Comparison of ENCODE assay signal across 15 cellular contexts in the genomic region with DNA sequence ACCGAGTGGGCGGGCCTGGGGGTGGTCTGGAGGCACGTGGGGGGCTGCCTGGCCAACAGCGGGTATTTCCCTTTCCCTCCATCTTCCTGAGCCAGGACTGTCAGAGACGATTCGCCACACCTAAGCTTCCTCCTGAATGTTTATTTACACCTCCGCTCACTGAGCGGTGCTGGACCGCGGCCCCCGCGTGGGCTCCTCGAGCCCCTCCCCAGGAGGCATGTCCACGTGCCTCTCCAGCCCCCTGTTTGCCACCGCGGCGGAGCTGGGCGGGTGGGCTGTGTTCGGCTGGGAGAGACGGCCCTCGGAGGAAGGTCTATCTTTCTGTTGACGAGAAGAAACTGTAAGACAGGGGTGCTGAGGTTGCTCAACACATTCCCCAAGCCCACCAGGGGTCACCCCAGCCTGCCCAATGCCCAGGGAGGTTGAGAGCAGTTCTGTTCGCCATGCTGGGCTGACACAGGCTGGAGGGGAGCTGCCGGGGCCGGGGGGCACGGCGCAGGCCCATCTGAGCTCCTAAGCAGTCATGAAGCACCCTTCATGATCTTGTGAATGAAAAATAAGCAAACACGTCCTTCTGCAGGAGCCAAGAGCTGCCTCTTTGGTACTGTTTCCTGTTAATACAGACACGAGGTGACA. TPM values are rescaled to one million over a fixed set of nuclear protein-coding genes. Genes with fewer than 3 reads are reported as not detected.
DNase-seq lines count a peak whose midpoint lies in the region; ATAC-seq and TF ChIP-seq lines count a peak whose summit lies in the region.
"Had no signal": no experiment of that assay in that cellular context is flagged by ENCODE, and none has a peak within 500 bp of the region (broad histone marks: within the 10 kb centered on the region; RNA-seq: fewer than 3 reads in every experiment).

No MANE protein-coding gene starts in this region.

- POLR2A ChIA-PET in OCI-LY7 (lab: Charles Lee) (interaction anchor here (1.1 to 7.6 kb wide), 3 partner anchors 9 to 146 kb away, joined by 3 to 72 read pairs (median 7); a partner anchor contains a TSS), PC-3 (lab: Charles Lee; ENCODE audit: unreplicated experiment) (no interaction called here)

- H3K4me1 Mint-ChIP-seq in central memory CD8-positive, alpha-beta T cell, result peaks cover 34% of the 10 kb centered on the region
- peaks cover 1% of the 10 kb centered on the region for H3K4me1 Mint-ChIP-seq in progenitor cell of endocrine pancreas (ENCODE audit: low read depth)

- H3K9me2 ChIP-seq in OCI-LY7 (ENCODE audit: insufficient read depth, low read length) (no peaks in the 10 kb centered on the region), PC-3 (replicated peaks; ENCODE audit: low read length) (no peaks in the 10 kb centered on the region)

- BruUV-seq in OCI-LY7 (replicated peaks; lab: Mats Ljungman, UMichigan) (no TSS peak), PC-3 (replicated peaks; lab: Mats Ljungman, UMichigan) (no TSS peak)

- no peak overlapping the region for H3K27ac Mint-ChIP-seq in central memory CD8-positive, alpha-beta T cell (ENCODE audit: low read depth)
- peak overlapping the region; percentile 16 for H3K27ac Mint-ChIP-seq in progenitor cell of endocrine pancreas

- no peaks in the 10 kb centered on the region for H3K9me3 Mint-ChIP-seq in central memory CD8-positive, alpha-beta T cell
- no peaks in the 10 kb centered on the region for H3K9me3 Mint-ChIP-seq in progenitor cell of endocrine pancreas (ENCODE audit: low read depth)

- no peak overlapping the region for H3K4me3 ChIP-seq in OCI-LY7 (ENCODE audit: low read depth, low read length, poor library complexity, severe bottlenecking)
- no peak overlapping the region for H3K4me3 ChIP-seq in PC-3 (ENCODE audit: low read length)
- H3K4me3 ChIP-seq: body of pancreas, thoracic aorta had no signal

- ATAC-seq in central memory CD8-positive, alpha-beta T cell (replicated peaks; ENCODE audit: extremely low read depth, poor library complexity, severe bottlenecking), result no peak
- ATAC-seq in HG03097 (IDR thresholded peaks at IDR 0.05; ENCODE audit: low FRiP score, unreplicated experiment) (no peak), PC-3 (no peak), GM19324 (IDR thresholded peaks at IDR 0.05; ENCODE audit: low FRiP score, unreplicated experiment) (no peak)
- ATAC-seq: body of pancreas had no signal

- H3K4me1 ChIP-seq in OCI-LY7 (ENCODE audit: insufficient read depth, low read length, poor library complexity, severe bottlenecking), result peaks cover 63% of the 10 kb centered on the region
- H3K4me1 ChIP-seq in PC-3 (ENCODE audit: insufficient read depth, low read length), result peaks cover 13% of the 10 kb centered on the region

- CTCF ChIA-PET in OCI-LY7 (lab: Charles Lee; ENCODE audit: unreplicated experiment), result interaction anchor here (0.8 to 1.7 kb wide), 4 partner anchors 13 to 94 kb away, joined by 3 to 4 read pairs (median 4); no protein-coding TSS in a partner anchor
- CTCF ChIA-PET in PC-3 (lab: Charles Lee), result interaction anchor here (0.5 to 0.6 kb wide), 2 partner anchors 145 to 154 kb away, joined by 4 to 10 read pairs; no protein-coding TSS in a partner anchor

- H4K20me1 ChIP-seq in OCI-LY7 (ENCODE audit: insufficient read depth, low read length) (no peaks in the 10 kb centered on the region), PC-3 (ENCODE audit: low read length) (peaks cover 3% of the 10 kb centered on the region; the same call in 1 of the 2 replicates)

- H3K27ac ChIP-seq in OCI-LY7 (ENCODE audit: low read depth, low read length, poor library complexity, severe bottlenecking), result no peak overlapping the region
- H3K27ac ChIP-seq in PC-3 (ENCODE audit: low read length), result no peak overlapping the region
- H3K27ac ChIP-seq: 22Rv1, thoracic aorta had no signal

- H3K4me2 ChIP-seq in OCI-LY7 (ENCODE audit: low read length) (peak overlapping the region; percentile 77; the same call in 1 of the 2 replicates), PC-3 (ENCODE audit: low read length) (no peak overlapping the region)

- TF ChIP-seq CTCF in OCI-LY7 (conservative IDR thresholded peaks at IDR 0.05; ENCODE audit: low read length) (no peak), progenitor cell of endocrine pancreas (IDR thresholded peaks at IDR 0.05; ENCODE audit: unreplicated experiment) (no peak), PC-3 (conservative IDR thresholded peaks at IDR 0.05; ENCODE audit: low read depth, low read length) (no peak)

- H3K36me3 ChIP-seq in OCI-LY7 (ENCODE audit: insufficient read depth, low read length), result peaks cover 11% of the 10 kb centered on the region; the same call in 1 of the 2 replicates
- H3K36me3 ChIP-seq in PC-3 (ENCODE audit: low read depth, low read length), result peaks cover 3% of the 10 kb centered on the region; the same call in 1 of the 2 replicates

- peak; percentile 8 for DNase-seq in NCI-H2029 (lab: John Stamatoyannopoulos, UW)
- DNase-seq in NCI-H2029 treated with DMSO at 0.1 percent for 48 hours (lab: John Stamatoyannopoulos, UW), result no peak
- DNase-seq in OCI-LY7 (ENCODE audit: low spot score), result peak; percentile 38
- DNase-seq in central memory CD8-positive, alpha-beta T cell (ENCODE audit: low spot score in 2 of 2), result no peak
- DNase-seq in progenitor cell of endocrine pancreas (ENCODE audit: low spot score, unreplicated experiment), result no peak
- DNase-seq in PC-3, result no peak
- DNase-seq: body of pancreas, DMS79, midbrain, NCI-H524, SW 1271 had no signal

- H2AFZ ChIP-seq in OCI-LY7 (ENCODE audit: low read length) (no peak overlapping the region), PC-3 (ENCODE audit: low read length) (no peak overlapping the region)

- H3K36me3 Mint-ChIP-seq in central memory CD8-positive, alpha-beta T cell (ENCODE audit: insufficient read depth), result peaks cover 30% of the 10 kb centered on the region
- peaks cover 2% of the 10 kb centered on the region for H3K36me3 Mint-ChIP-seq in progenitor cell of endocrine pancreas (ENCODE audit: insufficient read depth)

- H3K27me3 Mint-ChIP-seq in central memory CD8-positive, alpha-beta T cell, result no peaks in the 10 kb centered on the region
- no peaks in the 10 kb centered on the region for H3K27me3 Mint-ChIP-seq in progenitor cell of endocrine pancreas

- intact Hi-C loops in OCI-LY7 (cut with micrococcal nuclease; ENCODE audit: unreplicated experiment) (loop anchor here (1.0 to 2.0 kb wide), 2 partner anchors 26 to 129 kb away; no protein-coding TSS in a partner anchor), PC-3 (cut with micrococcal nuclease) (loop anchor here (10.0 kb wide), 1 partner anchor 369 kb away; a partner anchor contains a TSS)

- H3F3A ChIP-seq in PC-3 (ENCODE audit: low read length, unreplicated experiment), result no peaks in the 10 kb centered on the region

- H3K79me2 ChIP-seq in OCI-LY7 (ENCODE audit: insufficient read depth, low read depth, low read length) (peaks cover 9% of the 10 kb centered on the region; the same call in 1 of the 2 replicates), PC-3 (ENCODE audit: low read length) (peaks cover 10% of the 10 kb centered on the region)

- H3K9ac ChIP-seq in PC-3 (ENCODE audit: low read length), result no peak overlapping the region

- no peaks in the 10 kb centered on the region for H3K27me3 ChIP-seq in PC-3 (ENCODE audit: low read length)
- H3K27me3 ChIP-seq: body of pancreas had no signal

- no peaks in the 10 kb centered on the region for H3K9me3 ChIP-seq in OCI-LY7 (ENCODE audit: low read length)
- H3K9me3 ChIP-seq in PC-3 (ENCODE audit: low read length), result no peaks in the 10 kb centered on the region
- H3K9me3 ChIP-seq: body of pancreas, thoracic aorta had no signal

- H3K4me3 Mint-ChIP-seq in central memory CD8-positive, alpha-beta T cell, result peak overlapping the region; percentile 31
- no peak overlapping the region for H3K4me3 Mint-ChIP-seq in progenitor cell of endocrine pancreas (ENCODE audit: low read depth)

RNA-seq across cellular contexts. Expression of a gene that starts 8.9 kb away (rescaled TPM):
- 70.9 and 86.4 TPM in 2 replicates for total RNA-seq in OCI-LY7 (2014; rRNA removed; shearing (Covaris generic))
- 238 and 305 TPM in 2 replicates for total RNA-seq in OCI-LY7 (2022)
- 31.2 and 36.3 TPM in 2 replicates for total RNA-seq in progenitor cell of endocrine pancreas
- total RNA-seq in PC-3 (2014; rRNA removed), result 59.5 and 63.5 TPM in 2 replicates

RNA-seq across cellular contexts. Expression of a gene that starts 33.7 kb away (rescaled TPM):
- total RNA-seq in OCI-LY7 (2014; rRNA removed; shearing (Covaris generic)), result 0.21 and 0.28 TPM in 2 replicates
- total RNA-seq in OCI-LY7 (2022) (0.70 and 1.3 TPM in 2 replicates), progenitor cell of endocrine pancreas (43.5 and 45.9 TPM in 2 replicates), PC-3 (2014; rRNA removed) (7.3 and 7.4 TPM in 2 replicates)

RNA-seq across cellular contexts. Expression of a gene that starts 34.0 kb away (rescaled TPM):
- total RNA-seq in OCI-LY7 (2014; rRNA removed; shearing (Covaris generic)), result 6.7 and 9.4 TPM in 2 replicates
- total RNA-seq in OCI-LY7 (2022) (5.7 and 7.2 TPM in 2 replicates), progenitor cell of endocrine pancreas (16.0 and 18.5 TPM in 2 replicates), PC-3 (2014; rRNA removed) (2.2 and 5.7 TPM in 2 replicates)

Comparison
In these comparisons a context has a peak if more than half of its experiments do, and no peak if none do; other contexts are left out.
1. DNase-seq: peak in NCI-H2029 (single experiment) and OCI-LY7 (single experiment); none in NCI-H2029 treated with DMSO at 0.1 percent for 48 hours (single experiment), central memory CD8-positive, alpha-beta T cell (0 of 2), progenitor cell of endocrine pancreas (single experiment) and PC-3 (single experiment).